In genomic region chr21:14877581-14878228, GRCh38 we compare ENCODE assay signal across 9 cellular contexts.
DNase-seq lines count a peak whose midpoint lies in the region; ATAC-seq and TF ChIP-seq lines count a peak whose summit lies in the region.
"Had no signal": no experiment of that assay in that cellular context is flagged by ENCODE, and none has a peak within 500 bp of the region (broad histone marks: within the 10 kb centered on the region; RNA-seq: fewer than 3 reads in every experiment).

No MANE protein-coding gene starts in this region.

- no peaks in the 10 kb centered on the region for H3K27me3 ChIP-seq in spleen (replicated peaks in 1 of 7)
- H3K27me3 ChIP-seq in endodermal cell (ENCODE audit: control insufficient read depth, insufficient read depth, low read length, poor library complexity, severe bottlenecking) = no peaks in the 10 kb centered on the region

- intact Hi-C loops in spleen (cut with DNase I; ENCODE audit: low total_unique reads) = no loop called here

- 13 to 37% (median 23%) methylated on average over 2 of the region's 2 CpGs for WGBS in spleen, 5 donors
- 100% methylated on average over 2 of the region's 2 CpGs for WGBS in endodermal cell (ENCODE audit: insufficient coverage in 1 of 2, insufficient read length in 1 of 2), 2 experiments

- peaks cover 0 to 4% of the 10 kb centered on the region in 2 donors for H3K27me3 Mint-ChIP-seq in effector memory CD8-positive, alpha-beta T cell
- no peaks in the 10 kb centered on the region for H3K27me3 Mint-ChIP-seq in endodermal cell (ENCODE audit: insufficient read depth)
- H3K27me3 Mint-ChIP-seq: stimulated activated naive CD8-positive, alpha-beta T cell treated with anti-CD3 and anti-CD28 coated beads, Interleukin-15, amount 100 ng/mL, for 72 hours had no signal

- H3K9me3 Mint-ChIP-seq in effector memory CD8-positive, alpha-beta T cell = no peaks in the 10 kb centered on the region
- no peaks in the 10 kb centered on the region for H3K9me3 Mint-ChIP-seq in endodermal cell
- H3K9me3 Mint-ChIP-seq: stimulated activated naive CD8-positive, alpha-beta T cell treated with anti-CD3 and anti-CD28 coated beads, Interleukin-15, amount 100 ng/mL, for 72 hours had no signal

- H3K4me1 ChIP-seq in spleen (peaks cover 17 to 60% (median 38%) of the 10 kb centered on the region in 6 donors), endodermal cell (ENCODE audit: control insufficient read depth, insufficient read depth, low read length) (peaks cover 4% of the 10 kb centered on the region)

- no peak overlapping the region for H3K27ac Mint-ChIP-seq in effector memory CD8-positive, alpha-beta T cell
- no peak overlapping the region for H3K27ac Mint-ChIP-seq in endodermal cell
- H3K27ac Mint-ChIP-seq: stimulated activated naive CD8-positive, alpha-beta T cell treated with anti-CD3 and anti-CD28 coated beads, Interleukin-15, amount 100 ng/mL, for 72 hours had no signal

- no peak overlapping the region for H3K4me3 ChIP-seq in spleen
- no peak overlapping the region for H3K4me3 ChIP-seq in endodermal cell (ENCODE audit: low read length)

- H3K36me3 ChIP-seq in spleen (no peaks in the 10 kb centered on the region), endodermal cell (ENCODE audit: control insufficient read depth, insufficient read depth, low read length) (no peaks in the 10 kb centered on the region)

- no peak for TF ChIP-seq POLR2A in spleen (IDR thresholded peaks at IDR 0.05)

- ATAC-seq in GM19025 (IDR thresholded peaks at IDR 0.05; ENCODE audit: low read depth, unreplicated experiment) (peak; percentile 47), HG03442 (IDR thresholded peaks at IDR 0.05; ENCODE audit: unreplicated experiment) (peak; percentile 41), GM21619 (IDR thresholded peaks at IDR 0.05; ENCODE audit: unreplicated experiment) (no peak)
- ATAC-seq in effector memory CD8-positive, alpha-beta T cell (replicated peaks) = peak; percentile 58
- ATAC-seq: stimulated activated naive CD8-positive, alpha-beta T cell treated with anti-CD3 and anti-CD28 coated beads, Interleukin-15, amount 100 ng/mL, for 72 hours had no signal

- no peaks in the 10 kb centered on the region for H3K4me1 Mint-ChIP-seq in effector memory CD8-positive, alpha-beta T cell (ENCODE audit: low read depth in 2 of 2)
- H3K4me1 Mint-ChIP-seq in endodermal cell = peaks cover 11% of the 10 kb centered on the region

- no peaks in the 10 kb centered on the region for H3K36me3 Mint-ChIP-seq in effector memory CD8-positive, alpha-beta T cell (ENCODE audit: insufficient read depth)
- no peaks in the 10 kb centered on the region for H3K36me3 Mint-ChIP-seq in endodermal cell (ENCODE audit: low read depth)

- H3K27ac ChIP-seq in spleen = peak overlapping the region in 6 of 8 donors; percentile 1 to 40 (median 10)
- no peak overlapping the region for H3K27ac ChIP-seq in endodermal cell (ENCODE audit: low read depth, low read length)

- no peaks in the 10 kb centered on the region for H3K9me3 ChIP-seq in spleen
- H3K9me3 ChIP-seq in endodermal cell (ENCODE audit: control insufficient read depth, low read length) = no peaks in the 10 kb centered on the region

- H3K4me3 Mint-ChIP-seq in effector memory CD8-positive, alpha-beta T cell = no peak overlapping the region
- no peak overlapping the region for H3K4me3 Mint-ChIP-seq in endodermal cell
- H3K4me3 Mint-ChIP-seq: stimulated activated naive CD8-positive, alpha-beta T cell treated with anti-CD3 and anti-CD28 coated beads, Interleukin-15, amount 100 ng/mL, for 72 hours had no signal

- H3K9ac ChIP-seq in endodermal cell (ENCODE audit: extremely low read depth, low read length, poor library complexity, severe bottlenecking) = no peak overlapping the region

- DNase-seq in effector memory CD8-positive, alpha-beta T cell = no peak
- DNase-seq in spleen (no peak), endodermal cell (no peak)
- DNase-seq in activated T-cell treated with anti-CD3 and anti-CD28 coated beads, Interleukin-2, amount 50 U/mL, for 1 hour = no peak
- DNase-seq: NCI-H1417 treated with DMSO at 0.1 percent for 48 hours; stimulated activated naive CD8-positive, alpha-beta T cell treated with anti-CD3 and anti-CD28 coated beads, Interleukin-15, amount 100 ng/mL, for 72 hours had no signal

- no peak for TF ChIP-seq CTCF in spleen (IDR thresholded peaks at IDR 0.05 in 8 of 11, conservative IDR thresholded peaks at IDR 0.05 in 3 of 11)
- no peak for TF ChIP-seq CTCF in endodermal cell (conservative IDR thresholded peaks at IDR 0.05)
